11 cellular contexts compared by ENCODE assay signal in the genomic region with DNA sequence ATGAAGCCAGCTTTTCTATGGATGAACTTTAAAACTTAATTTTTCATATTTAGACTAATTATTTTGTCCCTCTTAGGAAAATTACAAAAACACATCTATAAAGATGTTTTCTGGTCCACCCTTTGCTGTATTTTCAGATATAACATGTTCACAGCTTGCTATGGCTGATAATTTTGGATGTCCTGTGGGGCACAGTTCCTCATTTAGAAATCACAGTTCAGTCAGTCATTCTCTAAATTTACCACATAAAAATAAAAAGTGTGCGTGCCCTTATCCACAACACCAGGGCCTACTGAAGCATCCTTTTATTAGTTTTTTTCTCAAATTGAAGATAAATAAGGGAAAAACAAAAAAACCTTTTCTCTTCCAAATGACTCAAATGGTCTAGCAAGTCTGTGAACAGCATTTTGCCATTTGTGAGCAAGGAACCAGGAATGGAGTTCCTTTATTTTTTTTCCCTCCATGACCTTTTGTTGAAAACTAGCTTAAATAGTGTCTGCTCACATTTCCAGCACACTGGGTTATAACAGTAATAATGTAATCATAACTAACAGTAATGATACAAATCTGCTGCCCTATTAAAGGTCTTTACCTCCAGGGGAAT.
DNase-seq lines count a peak whose midpoint lies in the region; ATAC-seq and TF ChIP-seq lines count a peak whose summit lies in the region.
"Had no signal": no experiment of that assay in that cellular context is flagged by ENCODE, and none has a peak within 500 bp of the region (broad histone marks: within the 10 kb centered on the region; RNA-seq: fewer than 3 reads in every experiment).

No MANE protein-coding gene starts in this region.

- H3K27ac ChIP-seq in PC-9 = peak overlapping the region; percentile 92

- H3K9me3 Mint-ChIP-seq in stimulated activated effector memory CD8-positive, alpha-beta T cell treated with anti-CD3 and anti-CD28 coated beads, Interleukin-12 subunit alpha, Interleukin-12 subunit beta, amount 100 ng/mL, for 72 hours = no peaks in the 10 kb centered on the region
- no peaks in the 10 kb centered on the region for H3K9me3 Mint-ChIP-seq in immature natural killer cell
- H3K9me3 Mint-ChIP-seq: activated T-cell treated with anti-CD3 and anti-CD28 coated beads, Interleukin-2, amount 50 U/mL, for 72 hours had no signal

- peaks cover 51% of the 10 kb centered on the region for H3K4me1 Mint-ChIP-seq in stimulated activated effector memory CD8-positive, alpha-beta T cell treated with anti-CD3 and anti-CD28 coated beads, Interleukin-12 subunit alpha, Interleukin-12 subunit beta, amount 100 ng/mL, for 72 hours
- H3K4me1 Mint-ChIP-seq in immature natural killer cell = peaks cover 70 to 84% of the 10 kb centered on the region in 2 donors

- BruUV-seq in PC-9 (replicated peaks; lab: Mats Ljungman, UMichigan) = no TSS peak

- CTCF ChIA-PET in PC-9 (lab: Charles Lee) = interaction anchor here (0.6 to 1.4 kb wide), 2 partner anchors 9 to 25 kb away, joined by 3 to 4 read pairs; no protein-coding TSS in a partner anchor

- no peak overlapping the region for H3K4me3 Mint-ChIP-seq in stimulated activated effector memory CD8-positive, alpha-beta T cell treated with anti-CD3 and anti-CD28 coated beads, Interleukin-12 subunit alpha, Interleukin-12 subunit beta, amount 100 ng/mL, for 72 hours
- no peak overlapping the region for H3K4me3 Mint-ChIP-seq in immature natural killer cell
- H3K4me3 Mint-ChIP-seq: activated T-cell treated with anti-CD3 and anti-CD28 coated beads, Interleukin-2, amount 50 U/mL, for 72 hours had no signal

- TF ChIP-seq CTCF in PC-9 (conservative IDR thresholded peaks at IDR 0.05) (no peak), fibroblast of villous mesenchyme (IDR thresholded peaks at IDR 0.05; ENCODE audit: insufficient read depth, low read depth, low read length) (no peak)

- H3K27me3 Mint-ChIP-seq in immature natural killer cell (ENCODE audit: low read depth in 3 of 3) = peaks cover 0 to 7% (median 5%) of the 10 kb centered on the region in 3 donors
- H3K27me3 Mint-ChIP-seq: progenitor cell of endocrine pancreas had no signal

- H3K79me2 ChIP-seq in PC-9 (ENCODE audit: low read depth) = no peaks in the 10 kb centered on the region

- peaks cover 2% of the 10 kb centered on the region; the same call in 1 of the 2 replicates for H3K9me3 ChIP-seq in PC-9 (ENCODE audit: insufficient read depth, low read depth)

- peak; percentile 53 for ATAC-seq in GM19351 (IDR thresholded peaks at IDR 0.05; ENCODE audit: unreplicated experiment)
- ATAC-seq in stimulated activated effector memory CD8-positive, alpha-beta T cell treated with anti-CD3 and anti-CD28 coated beads, Interleukin-12 subunit alpha, Interleukin-12 subunit beta, amount 100 ng/mL, for 72 hours = no peak
- ATAC-seq in stimulated activated naive CD8-positive, alpha-beta T cell treated with anti-CD3 and anti-CD28 coated beads, Interleukin-15, Interleukin-2, amounts not matched to agents 100 U/mL and 50 U/mL, for 24 hours = no peak
- ATAC-seq: activated T-cell treated with anti-CD3 and anti-CD28 coated beads, Interleukin-2, amount 50 U/mL, for 72 hours had no signal

- H4K20me1 ChIP-seq in PC-9 (ENCODE audit: insufficient read depth) = no peaks in the 10 kb centered on the region

- H3K36me3 Mint-ChIP-seq in stimulated activated effector memory CD8-positive, alpha-beta T cell treated with anti-CD3 and anti-CD28 coated beads, Interleukin-12 subunit alpha, Interleukin-12 subunit beta, amount 100 ng/mL, for 72 hours = peaks cover 56% of the 10 kb centered on the region
- H3K36me3 Mint-ChIP-seq in immature natural killer cell = peaks cover 14 to 31% (median 17%) of the 10 kb centered on the region in 3 donors

- peaks cover 9% of the 10 kb centered on the region; the same call in 1 of the 2 replicates for H3K36me3 ChIP-seq in PC-9 (ENCODE audit: low read depth)

- POLR2A ChIA-PET in PC-9 (lab: Charles Lee; ENCODE audit: unreplicated experiment) = interaction anchor here (0.5 to 1.4 kb wide), 9 partner anchors 10 to 1423 kb away, joined by 3 to 15 read pairs (median 4); a partner anchor contains a TSS

- H3K4me3 ChIP-seq in PC-9 (no peak overlapping the region), fibroblast of villous mesenchyme (ENCODE audit: low read depth, low read length) (no peak overlapping the region)

- H3K4me2 ChIP-seq in PC-9 = peak overlapping the region; percentile 53

- no peak overlapping the region for H2AFZ ChIP-seq in PC-9

- H3K4me1 ChIP-seq in PC-9 (replicated peaks; ENCODE audit: insufficient read depth) = peaks cover 97% of the 10 kb centered on the region

- H3F3A ChIP-seq in PC-9 (ENCODE audit: insufficient read depth, low read depth) = peaks cover 57% of the 10 kb centered on the region

- peak overlapping the region; percentile 41 for H3K27ac Mint-ChIP-seq in stimulated activated effector memory CD8-positive, alpha-beta T cell treated with anti-CD3 and anti-CD28 coated beads, Interleukin-12 subunit alpha, Interleukin-12 subunit beta, amount 100 ng/mL, for 72 hours
- peak overlapping the region in 3 of 6 donors; percentile 27 to 67 (median 32) for H3K27ac Mint-ChIP-seq in immature natural killer cell
- H3K27ac Mint-ChIP-seq: activated T-cell treated with anti-CD3 and anti-CD28 coated beads, Interleukin-2, amount 50 U/mL, for 72 hours; progenitor cell of endocrine pancreas had no signal

- no peaks in the 10 kb centered on the region for H3K27me3 ChIP-seq in PC-9 (ENCODE audit: insufficient read depth, low read depth)

- intact Hi-C loops in PC-9 (cut with micrococcal nuclease; ENCODE audit: unreplicated experiment) = loop anchor here (5.0 kb wide), 1 partner anchor 466 kb away; a partner anchor contains a TSS

- DNase-seq in PC-9 (no peak), fibroblast of villous mesenchyme (ENCODE audit: low read depth) (peak; percentile 59), immature natural killer cell (no peak), NCI-H2227 (lab: John Stamatoyannopoulos, UW; ENCODE audit: unreplicated experiment) (no peak)
- no peak for DNase-seq in stimulated activated effector memory CD8-positive, alpha-beta T cell treated with anti-CD3 and anti-CD28 coated beads, Interleukin-12 subunit alpha, Interleukin-12 subunit beta, amount 100 ng/mL, for 72 hours (ENCODE audit: low spot score in 2 of 2)
- DNase-seq in activated naive CD4-positive, alpha-beta T cell (lab: John Stamatoyannopoulos, UW) = no peak
- no peak for DNase-seq in stimulated activated naive CD8-positive, alpha-beta T cell treated with anti-CD3 and anti-CD28 coated beads, Interleukin-15, Interleukin-2, amounts not matched to agents 100 U/mL and 50 U/mL, for 24 hours
- DNase-seq: activated T-cell treated with anti-CD3 and anti-CD28 coated beads, Interleukin-2, amount 50 U/mL, for 72 hours; T-helper 9 cell had no signal

- H3K9me2 ChIP-seq in PC-9 (ENCODE audit: insufficient read depth) = no peaks in the 10 kb centered on the region; the same call in 1 of the 2 replicates
